ENCODE assay signal across 11 cellular contexts in the genomic region with DNA sequence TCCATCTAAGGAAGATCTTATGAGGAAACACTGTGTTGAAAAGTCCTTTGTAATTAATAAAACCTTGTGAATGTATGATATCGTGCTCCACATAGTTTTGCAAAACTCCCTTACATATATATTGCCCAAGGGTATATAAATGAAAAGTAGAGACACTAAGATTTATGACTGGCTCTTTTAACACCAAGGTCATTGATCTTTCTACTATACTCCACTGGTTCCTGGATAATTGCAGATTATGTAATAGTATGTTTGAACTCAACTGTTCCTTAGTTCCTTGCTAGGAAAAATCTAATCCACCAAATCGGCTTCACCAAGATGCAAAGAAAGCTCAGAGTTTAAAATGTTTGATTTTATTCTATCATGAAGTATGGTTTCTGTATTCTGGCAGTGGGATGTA.
"Had no signal": no experiment of that assay in that cellular context is flagged by ENCODE, and none has a peak within 500 bp of the region (broad histone marks: within the 10 kb centered on the region; RNA-seq: fewer than 3 reads in every experiment).

No MANE protein-coding gene starts in this region.

- H3K9me3 Mint-ChIP-seq: GM23338, H9, HFFc6 had no signal

- H3K4me2 ChIP-seq: GM23338 had no signal

- H3K4me3 Mint-ChIP-seq: GM23338, H9, HFFc6 had no signal

- ATAC-seq: GM23338, HCT116 had no signal

- H3K4me3 ChIP-seq: GM23248, GM23338, HAP-1 had no signal

- H3K36me3 ChIP-seq: HAP-1 had no signal

- H3K27ac ChIP-seq: GM23248 had no signal

- H2AFZ ChIP-seq: GM23248, GM23338 had no signal

- H3K9me3 ChIP-seq: HAP-1 had no signal

- FAIRE-seq: H1, H54 had no signal

- H3K4me1 Mint-ChIP-seq: H9 had no signal

- H3K27ac Mint-ChIP-seq: GM23338, H9, HFFc6 had no signal

- H3K9ac ChIP-seq: GM23248 had no signal

- DNase-seq: GM23248, GOT3, H7, H9, HCEC 1CT had no signal
